Comparison of ENCODE assay signal across 22 cellular contexts in genomic region chr1:176903474-176903873, GRCh38.
DNase-seq lines count a peak whose midpoint lies in the region; ATAC-seq and TF ChIP-seq lines count a peak whose summit lies in the region.
"Had no signal": no experiment of that assay in that cellular context is flagged by ENCODE, and none has a peak within 500 bp of the region (broad histone marks: within the 10 kb centered on the region; RNA-seq: fewer than 3 reads in every experiment).

No MANE protein-coding gene starts in this region.

- POLR2A ChIA-PET in GM10248 (lab: Yijun Ruan, JAX) = no interaction called here

- DNase-seq in ACHN = peak; percentile 6
- DNase-seq in LHCN-M2 (ENCODE audit: low read depth) = peak; percentile 41
- DNase-seq in lower lobe of right lung = no peak
- no peak for DNase-seq in hepatocyte (ENCODE audit: low spot score)
- DNase-seq in GM10248 (ENCODE audit: extremely low spot score) = no peak
- no peak for DNase-seq in colonic mucosa
- DNase-seq: activated CD4-positive, alpha-beta T cell treated with anti-CD3 and anti-CD28 coated beads, Interleukin-2, amount 10 ng/mL, durations not matched to agents 7 days and 5 days; activated naive CD4-positive, alpha-beta T cell treated with Interleukin-2 at 50 U/mL for 16 hours; activated T-cell treated with anti-CD3 and anti-CD28 coated beads for 4 hours; heart left ventricle; NCI-H2081 treated with DMSO at 0.1 percent for 48 hours; NCI-H526 treated with DMSO at 0.1 percent for 48 hours; OCI-M1; stimulated activated CD4-positive, alpha-beta T cell treated with anti-CD3 and anti-CD28 coated beads, Interleukin-2, amount 100 ng/mL, for 24 hours had no signal

- H3K36me3 ChIP-seq in lower lobe of right lung (no peaks in the 10 kb centered on the region), hepatocyte (replicated peaks; ENCODE audit: insufficient read depth, low read depth) (no peaks in the 10 kb centered on the region), colonic mucosa (no peaks in the 10 kb centered on the region)
- H3K36me3 ChIP-seq: ascending aorta, heart left ventricle had no signal

- H3K9me3 ChIP-seq in lower lobe of right lung (no peaks in the 10 kb centered on the region), hepatocyte (ENCODE audit: low read depth) (no peaks in the 10 kb centered on the region), colonic mucosa (no peaks in the 10 kb centered on the region)
- H3K9me3 ChIP-seq: ascending aorta, heart left ventricle had no signal

- H3K9ac ChIP-seq in colonic mucosa (ENCODE audit: low read depth in 2 of 2, low read length in 2 of 2) = no peak overlapping the region

- ATAC-seq in lower lobe of right lung (peak; percentile 7 to 43), HG02981 (IDR thresholded peaks at IDR 0.05; ENCODE audit: unreplicated experiment) (no peak)
- ATAC-seq: esophagus mucosa, GM12878, K562, sciatic nerve, SK-N-SH treated with all-trans-retinoic acid at 6 μM for 48 hours had no signal

- no peaks in the 10 kb centered on the region for H3K27me3 ChIP-seq in lower lobe of right lung (ENCODE audit: low read depth)
- peaks cover 40% of the 10 kb centered on the region for H3K27me3 ChIP-seq in hepatocyte
- H3K27me3 ChIP-seq in colonic mucosa = no peaks in the 10 kb centered on the region
- H3K27me3 ChIP-seq: ascending aorta had no signal

- H2AFZ ChIP-seq in hepatocyte = no peak overlapping the region

- in situ Hi-C loops in ACHN (cut with HindIII; ENCODE audit: low pct_ligation_motif_present, low pct_unique_long_range_greater_than_20kb, low sequenced_read_pairs) = loop anchor here (25.0 kb wide), 1 partner anchor 284 kb away; no protein-coding TSS in a partner anchor

- H3K9me2 ChIP-seq in hepatocyte (replicated peaks; ENCODE audit: insufficient read depth) = no peaks in the 10 kb centered on the region

- H3K4me2 ChIP-seq in hepatocyte = no peak overlapping the region

- WGBS in hepatocyte (ENCODE audit: low lambda C conversion rate, missing lambda C conversion rate) = 49% methylated on average over 4 of the region's 4 CpGs

- intact Hi-C loops in lower lobe of right lung (cut with DNase I) = no loop called here
- intact Hi-C loops in colonic mucosa (cut with DNase I) = no loop called here

- H3K4me3 ChIP-seq in lower lobe of right lung (no peak overlapping the region), hepatocyte (no peak overlapping the region), colonic mucosa (no peak overlapping the region)
- H3K4me3 ChIP-seq: ascending aorta, GM12878, K562 had no signal

- no peaks in the 10 kb centered on the region for H4K20me1 ChIP-seq in hepatocyte (ENCODE audit: insufficient read depth, poor library complexity, severe bottlenecking)

- H3K4me1 ChIP-seq in lower lobe of right lung (no peaks in the 10 kb centered on the region), hepatocyte (ENCODE audit: insufficient read depth) (no peaks in the 10 kb centered on the region), colonic mucosa (no peaks in the 10 kb centered on the region)
- H3K4me1 ChIP-seq: ascending aorta had no signal

- no peak for TF ChIP-seq CTCF in lower lobe of right lung (IDR thresholded peaks at IDR 0.05)
- no peak for TF ChIP-seq CTCF in hepatocyte (IDR thresholded peaks at IDR 0.05; ENCODE audit: poor library complexity)
- TF ChIP-seq CTCF in GM10248 (IDR thresholded peaks at IDR 0.05; ENCODE audit: control extremely low read depth, extremely low read depth, low read depth, missing control alignments) = no peak
- no peak for TF ChIP-seq CTCF in colonic mucosa (IDR thresholded peaks at IDR 0.05)

- CTCF ChIA-PET in GM10248 (lab: Yijun Ruan, JAX) = no interaction called here

- H3K79me2 ChIP-seq in hepatocyte = no peaks in the 10 kb centered on the region

- H3K27ac ChIP-seq in cingulate gyrus (ENCODE audit: low read depth, low read length) (peak overlapping the region; percentile 23), lower lobe of right lung (no peak overlapping the region), hepatocyte (no peak overlapping the region), colonic mucosa (no peak overlapping the region)
- H3K27ac ChIP-seq: ascending aorta, heart left ventricle had no signal

Comparison
In these comparisons a context has a peak if more than half of its experiments do, and no peak if none do; other contexts are left out.
1. DNase-seq: peak in ACHN (single experiment) and LHCN-M2 (single experiment); none in lower lobe of right lung (single experiment), hepatocyte (single experiment), GM10248 (single experiment) and colonic mucosa (single experiment).